Comparison of ENCODE assay signal across 8 cellular contexts in the genomic region with DNA sequence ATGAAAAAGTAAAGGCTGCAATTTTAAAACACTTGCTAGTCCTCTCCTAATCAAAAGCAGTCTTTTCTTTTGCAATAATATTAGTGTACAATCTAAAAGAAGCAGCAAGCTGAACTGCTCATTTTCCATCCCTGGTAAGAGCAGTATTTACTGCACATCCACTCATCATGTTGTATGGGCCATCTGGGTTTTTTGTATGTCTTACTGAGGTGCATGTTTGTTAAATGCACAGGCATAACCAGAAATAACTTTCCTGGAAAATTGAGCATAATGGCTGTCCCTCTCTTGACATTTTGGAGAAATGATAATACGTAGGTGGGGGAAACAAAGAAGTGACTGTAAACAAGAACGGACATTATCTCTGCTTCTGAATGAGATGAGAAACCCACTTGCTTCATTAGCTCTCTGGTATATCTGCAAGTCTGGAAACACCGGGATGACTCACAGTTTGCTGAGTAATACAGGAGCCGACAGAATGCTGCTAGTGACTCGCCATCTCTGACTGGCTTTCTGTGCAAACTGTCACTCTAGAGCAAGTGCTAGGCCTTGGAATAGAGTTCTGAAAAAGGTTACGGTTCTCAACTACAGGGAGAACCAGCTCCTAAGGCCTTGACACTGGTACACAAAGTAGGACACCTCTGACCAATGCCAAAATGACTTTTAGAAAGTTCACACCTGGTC.
A peak's percentile ranks its signal among the peaks of the same experiment; 100 is the strongest.
DNase-seq lines count a peak whose midpoint lies in the region; ATAC-seq and TF ChIP-seq lines count a peak whose summit lies in the region.

No MANE protein-coding gene starts in this region.

- H4K20me1 ChIP-seq in neural progenitor cell (ENCODE audit: low read depth): no peaks in the 10 kb centered on the region

- H3K4me2 ChIP-seq in neural progenitor cell: no peak overlapping the region

- H3K4me1 ChIP-seq in neural progenitor cell: no peaks in the 10 kb centered on the region

- TF ChIP-seq CTCF in kidney epithelial cell (IDR thresholded peaks at IDR 0.05; ENCODE audit: insufficient read depth, low read length, poor library complexity, severe bottlenecking): no peak
- no peak for TF ChIP-seq CTCF in neural progenitor cell (IDR thresholded peaks at IDR 0.05)

- no peaks in the 10 kb centered on the region for H3K27me3 Mint-ChIP-seq in neural progenitor cell (ENCODE audit: insufficient read depth, low read depth)

- H3K4me3 ChIP-seq in kidney epithelial cell (ENCODE audit: low read depth, low read length): no peak overlapping the region
- no peak overlapping the region for H3K4me3 ChIP-seq in H7 (ENCODE audit: insufficient read depth, low read depth, low read length)
- no peak overlapping the region for H3K4me3 ChIP-seq in neural progenitor cell

- H3K27ac ChIP-seq in neural progenitor cell: no peak overlapping the region

- H3K9ac ChIP-seq in neural progenitor cell: no peak overlapping the region

- peaks cover 6% of the 10 kb centered on the region for H3K9me3 Mint-ChIP-seq in neural progenitor cell

- H3K27ac Mint-ChIP-seq in neural progenitor cell: no peak overlapping the region

- no peaks in the 10 kb centered on the region for H3F3A ChIP-seq in neural progenitor cell (ENCODE audit: low read depth)

- H3K4me3 Mint-ChIP-seq in neural progenitor cell: no peak overlapping the region

- H2AFZ ChIP-seq in neural progenitor cell (replicated peaks): no peak overlapping the region

- peaks cover 2% of the 10 kb centered on the region for H3K4me1 Mint-ChIP-seq in neural progenitor cell

- ATAC-seq in HG03575 (IDR thresholded peaks at IDR 0.05; ENCODE audit: extremely low read depth, insufficient number of reproducible peaks, low FRiP score, unreplicated experiment): peak; percentile 42

- H3K36me3 ChIP-seq in kidney epithelial cell (ENCODE audit: control insufficient read depth, insufficient read depth, low read length) (no peaks in the 10 kb centered on the region), H7 (replicated peaks; ENCODE audit: control insufficient read depth, insufficient read depth, low read length) (no peaks in the 10 kb centered on the region), neural progenitor cell (no peaks in the 10 kb centered on the region)

- H3K79me2 ChIP-seq in neural progenitor cell (ENCODE audit: low read depth): no peaks in the 10 kb centered on the region

- no peaks in the 10 kb centered on the region for H3K9me3 ChIP-seq in neural progenitor cell (ENCODE audit: low read depth)

- H3K27me3 ChIP-seq in kidney epithelial cell (ENCODE audit: control insufficient read depth, insufficient read depth, low read length) (no peaks in the 10 kb centered on the region), H7 (ENCODE audit: control insufficient read depth, insufficient read depth, low read length) (no peaks in the 10 kb centered on the region), neural progenitor cell (no peaks in the 10 kb centered on the region)

- no peaks in the 10 kb centered on the region for H3K36me3 Mint-ChIP-seq in neural progenitor cell

- DNase-seq in activated effector memory CD4-positive, alpha-beta T cell treated with anti-CD3 and anti-CD28 coated beads, Interleukin-2, amount 50 U/mL, for 16 hours: peak; percentile 77
- DNase-seq in activated effector memory CD4-positive, alpha-beta T cell treated with Interleukin-2 at 50 U/mL for 16 hours: no peak
- peak; percentile 47 for DNase-seq in activated T-cell treated with anti-CD3 and anti-CD28 coated beads for 4 hours
- peak; percentile 59 for DNase-seq in kidney epithelial cell (ENCODE audit: low read depth)
- no peak for DNase-seq in H7
- DNase-seq in neural progenitor cell (ENCODE audit: low spot score): no peak
- no peak for DNase-seq in NCI-H1930 (lab: John Stamatoyannopoulos, UW)

Comparison
In these comparisons a context has a peak if more than half of its experiments do, and no peak if none do; other contexts are left out.
1. DNase-seq: peak in activated effector memory CD4-positive, alpha-beta T cell treated with anti-CD3 and anti-CD28 coated beads, Interleukin-2, amount 50 U/mL, for 16 hours (single experiment), activated T-cell treated with anti-CD3 and anti-CD28 coated beads for 4 hours (single experiment) and kidney epithelial cell (single experiment); none in activated effector memory CD4-positive, alpha-beta T cell treated with Interleukin-2 at 50 U/mL for 16 hours (single experiment), H7 (single experiment), neural progenitor cell (single experiment) and NCI-H1930 (0 of 2).